Comparison of ENCODE assay signal across 24 cellular contexts in the genomic region with DNA sequence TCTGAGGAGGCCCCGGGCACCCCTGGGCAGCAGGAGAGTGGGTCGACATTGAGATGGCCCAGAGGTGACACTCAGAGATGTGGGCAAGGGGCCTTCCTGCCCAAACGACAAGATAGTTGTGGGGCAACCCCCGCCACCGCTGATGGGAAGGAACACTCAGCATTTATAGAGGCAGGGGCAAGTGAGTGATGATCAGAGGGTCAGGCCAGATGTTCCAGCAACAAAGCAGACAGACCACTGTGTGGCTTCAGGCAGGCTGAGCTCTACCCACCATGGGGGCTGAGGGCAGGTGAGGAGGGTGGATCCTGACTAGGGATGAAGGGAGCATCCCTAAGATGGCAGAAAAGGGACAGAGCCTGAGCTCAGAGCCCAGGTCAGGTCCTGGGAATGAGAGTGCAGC.
"Had no signal": no experiment of that assay in that cellular context is flagged by ENCODE, and none has a peak within 500 bp of the region (broad histone marks: within the 10 kb centered on the region; RNA-seq: fewer than 3 reads in every experiment).

No MANE protein-coding gene starts in this region.

- DNase-seq: cortex of kidney; foreskin keratinocyte; heart left ventricle; left cardiac atrium; left lung; mammary epithelial cell; mesendoderm; midbrain; naive thymus-derived CD8-positive, alpha-beta T cell; nephron progenitor cell; nucleus accumbens; pancreas; right cardiac atrium; spleen; stimulated activated naive B cell treated with anti-CD40 and anti-IgM and Interleukin-4, amounts not matched to agents 10 μg/mL and 1 μg/mL and 100 μg/mL, for 72 hours had no signal

- H3K27ac ChIP-seq: epithelial cell of prostate, foreskin keratinocyte, gastroesophageal sphincter, heart left ventricle, hepatocyte, left lung, pancreas, prostate gland, skin epidermis, spleen, thoracic aorta, tibial nerve, upper lobe of left lung had no signal

- H3K4me3 ChIP-seq: gastroesophageal sphincter, heart left ventricle, hepatocyte, left lung, pancreas, prostate gland, skin epidermis, spleen, thoracic aorta, tibial nerve, upper lobe of left lung had no signal

- ATAC-seq: esophagus mucosa; foreskin keratinocyte; gastroesophageal sphincter; heart left ventricle; left cardiac atrium; left lung; naive thymus-derived CD8-positive, alpha-beta T cell; pancreas; right cardiac atrium; stimulated activated naive B cell treated with anti-CD40 and anti-IgM and Interleukin-4, amounts not matched to agents 10 μg/mL and 1 μg/mL and 100 μg/mL, for 72 hours had no signal

- H3K36me3 ChIP-seq: gastroesophageal sphincter, heart left ventricle, left lung, pancreas, prostate gland, spleen, thoracic aorta, tibial nerve, upper lobe of left lung had no signal

- H3K27me3 ChIP-seq: foreskin keratinocyte, hepatocyte, left lung, pancreas, tibial nerve, upper lobe of left lung had no signal

- H3K4me1 ChIP-seq: foreskin keratinocyte, gastroesophageal sphincter, heart left ventricle, left lung, pancreas, prostate gland, spleen, tibial nerve, upper lobe of left lung had no signal

- H3K9me3 ChIP-seq: gastroesophageal sphincter, heart left ventricle, left lung, pancreas, prostate gland, spleen, thoracic aorta, tibial nerve, upper lobe of left lung had no signal
